23 cellular contexts compared by ENCODE assay signal in the genomic region with DNA sequence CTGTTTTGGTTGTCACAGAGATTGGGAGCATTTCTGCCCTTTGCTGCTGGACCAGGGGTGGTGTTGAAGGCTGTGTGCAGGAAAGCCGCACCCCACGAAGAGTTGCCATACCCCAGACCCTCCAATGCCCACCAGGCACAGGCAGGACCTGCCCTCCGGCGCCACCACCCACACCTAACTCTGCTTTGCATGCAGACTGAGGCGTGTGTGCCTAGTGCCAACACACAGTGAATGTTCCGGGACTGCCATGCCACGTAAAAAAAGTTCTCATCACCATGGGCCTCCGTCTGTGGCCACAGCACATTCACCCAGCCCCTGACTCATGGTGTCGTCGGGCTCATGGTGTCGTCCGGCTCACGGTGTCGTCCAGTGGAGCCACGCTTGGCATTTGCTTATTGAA.
"Had no signal": no experiment of that assay in that cellular context is flagged by ENCODE, and none has a peak within 500 bp of the region (broad histone marks: within the 10 kb centered on the region; RNA-seq: fewer than 3 reads in every experiment).

No MANE protein-coding gene starts in this region.

- H3K4me3 Mint-ChIP-seq: IgD-negative memory B cell had no signal

- DNase-seq: MG63, NCI-H1092, NCI-H1105 treated with DMSO at 0.1 percent for 48 hours, NCI-H1417 treated with DMSO at 0.1 percent for 48 hours, NCI-H146, NCI-H1930, NCI-H2081, NCI-H2107, NCI-H2171, NCI-H226, NCI-H446, NCI-H510A, NCI-H524 treated with DMSO at 0.1 percent for 48 hours, NCI-H69, NCI-H774, PC-3, SHP77 treated with DMSO at 0.1 percent for 48 hours, SJCRH30 had no signal

- FAIRE-seq: HTR-8/SVneo, K562 had no signal

- H3K4me1 Mint-ChIP-seq: IgD-negative memory B cell had no signal

- H3K27ac Mint-ChIP-seq: IgD-negative memory B cell had no signal

- H3K9me3 Mint-ChIP-seq: IgD-negative memory B cell had no signal

- ATAC-seq: Panc1, PC-3, SK-N-SH treated with all-trans-retinoic acid at 6 μM for 48 hours had no signal
